ENCODE assay signal across 31 cellular contexts in the genomic region with DNA sequence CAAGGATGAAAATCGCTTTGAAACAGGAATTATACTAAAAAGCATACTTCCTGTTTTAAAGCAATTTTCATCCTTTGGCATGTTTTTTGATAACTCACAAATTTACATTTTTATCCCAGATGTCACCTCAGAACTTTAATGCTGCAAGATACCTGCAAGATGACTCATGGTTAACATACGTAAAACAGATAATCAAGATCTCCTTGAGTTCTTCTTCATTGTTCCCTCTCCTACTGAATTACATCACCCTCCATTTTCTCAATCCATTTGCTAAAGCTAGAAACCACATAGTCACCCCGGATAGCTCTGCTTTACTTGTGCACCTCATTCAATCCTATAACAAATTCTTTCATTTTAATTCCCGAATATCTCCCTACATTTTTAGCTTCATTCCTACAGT.
A peak's percentile ranks its signal among the peaks of the same experiment; 100 is the strongest.
DNase-seq lines count a peak whose midpoint lies in the region; ATAC-seq, FAIRE-seq and TF ChIP-seq lines count a peak whose summit lies in the region.
"Had no signal": no experiment of that assay in that cellular context is flagged by ENCODE, and none has a peak within 500 bp of the region (broad histone marks: within the 10 kb centered on the region; RNA-seq: fewer than 3 reads in every experiment).

No MANE protein-coding gene starts in this region.

- ATAC-seq in HG03108 (IDR thresholded peaks at IDR 0.05; ENCODE audit: unreplicated experiment): no peak
- ATAC-seq: activated CD4-positive, CD25-positive, alpha-beta regulatory T cell treated with anti-CD3 and anti-CD28 coated beads, Interleukin-2, amount 50 U/mL, for 24 hours; activated CD8-positive, alpha-beta memory T cell treated with anti-CD3 and anti-CD28 coated beads, Interleukin-2, amount 10 ng/mL, durations not matched to agents 7 days and 5 days; body of pancreas; gastrocnemius medialis; lower lobe of right lung; natural killer cell treated with Interleukin-12 subunit alpha and Interleukin-12 subunit beta and Interleukin-15 and Interleukin-18, amount 100 ng/mL, for 72 hours; psoas muscle; sciatic nerve had no signal

- peaks cover 7% of the 10 kb centered on the region for H3K36me3 Mint-ChIP-seq in endothelial cell (ENCODE audit: low read depth, unreplicated experiment)
- H3K36me3 Mint-ChIP-seq: activated CD8-positive, alpha-beta memory T cell treated with anti-CD3 and anti-CD28 coated beads, Interleukin-2, amount 10 ng/mL, durations not matched to agents 7 days and 5 days; CD4-positive, CD25-positive, alpha-beta regulatory T cell had no signal

- peak; percentile 32 for FAIRE-seq in D721Med (lab: Jason Lieb, UNC)
- FAIRE-seq: endometrium, GM18507, GM19239 had no signal

- H3K36me3 ChIP-seq in HUES6 (ENCODE audit: control insufficient read depth, insufficient read depth, low read length) (no peaks in the 10 kb centered on the region), iPS-20b (ENCODE audit: insufficient read depth, low read depth, low read length) (no peaks in the 10 kb centered on the region)
- H3K36me3 ChIP-seq: gastrocnemius medialis, lower lobe of right lung, MG63, tibial nerve had no signal

- TF ChIP-seq CTCF in D721Med (IDR thresholded peaks at IDR 0.05; ENCODE audit: insufficient read depth, missing control alignments) (no peak), RWPE1 (conservative IDR thresholded peaks at IDR 0.05; ENCODE audit: low read depth) (no peak), endothelial cell (IDR thresholded peaks at IDR 0.05; ENCODE audit: unreplicated experiment) (no peak)

- H3K27me3 ChIP-seq in HUES6 (ENCODE audit: control insufficient read depth, insufficient read depth, low read length) (no peaks in the 10 kb centered on the region), iPS-20b (ENCODE audit: insufficient read depth, low read length) (no peaks in the 10 kb centered on the region)
- H3K27me3 ChIP-seq: body of pancreas, gastrocnemius medialis, MG63, tibial nerve had no signal

- DNase-seq in D721Med (ENCODE audit: insufficient read length, low spot score) (no peak), RWPE1 (ENCODE audit: low spot score) (peak; percentile 29), endothelial cell (ENCODE audit: low spot score) (no peak)
- DNase-seq in activated effector memory CD4-positive, alpha-beta T cell treated with anti-CD3 and anti-CD28 coated beads, Interleukin-2, amount 50 U/mL, for 16 hours: no peak
- DNase-seq: activated CD4-positive, alpha-beta T cell treated with anti-CD3 and anti-CD28 coated beads, Interleukin-2, amount 50 U/mL, for 4 hours; activated CD8-positive, alpha-beta memory T cell treated with anti-CD3 and anti-CD28 coated beads, Interleukin-2, amount 10 ng/mL, durations not matched to agents 7 days and 5 days; activated T-cell treated with anti-CD3 and anti-CD28 coated beads, Interleukin-2, amount 50 U/mL, for 48 hours; AML-193; body of pancreas; CD4-positive, CD25-positive, alpha-beta regulatory T cell; gastrocnemius medialis; GOT3; KBM-7; lower lobe of right lung; MG63; NCI-H1417 treated with DMSO at 0.1 percent for 48 hours; NCI-H2029 treated with DMSO at 0.1 percent for 48 hours; NCI-H2227 treated with DMSO at 0.1 percent for 48 hours; NCI-H526 treated with DMSO at 0.1 percent for 48 hours; psoas muscle; stimulated activated CD4-positive, alpha-beta T cell treated with anti-CD3 and anti-CD28 coated beads, Interleukin-4, amount 100 ng/mL, for 24 hours had no signal

- no peak overlapping the region for H3K27ac Mint-ChIP-seq in endothelial cell (ENCODE audit: unreplicated experiment)
- H3K27ac Mint-ChIP-seq: activated CD8-positive, alpha-beta memory T cell treated with anti-CD3 and anti-CD28 coated beads, Interleukin-2, amount 10 ng/mL, durations not matched to agents 7 days and 5 days; CD4-positive, CD25-positive, alpha-beta regulatory T cell; natural killer cell treated with Interleukin-12 subunit alpha and Interleukin-12 subunit beta and Interleukin-15 and Interleukin-18, amount 100 ng/mL, for 72 hours had no signal

- H3K9me3 ChIP-seq in HUES6 (ENCODE audit: control insufficient read depth, insufficient read depth, low read depth, low read length) (peaks cover 16% of the 10 kb centered on the region), iPS-20b (ENCODE audit: insufficient read depth, low read depth, low read length) (peaks cover 9% of the 10 kb centered on the region)
- H3K9me3 ChIP-seq: gastrocnemius medialis, psoas muscle had no signal

- no peak overlapping the region for H3K4me3 ChIP-seq in HUES6 (ENCODE audit: low read depth, low read length)
- no peak overlapping the region for H3K4me3 ChIP-seq in iPS-20b (ENCODE audit: low read length)
- H3K4me3 ChIP-seq: body of pancreas, gastrocnemius medialis, lower lobe of right lung, MG63, psoas muscle, tibial nerve had no signal

- H3K9me3 Mint-ChIP-seq in endothelial cell (ENCODE audit: unreplicated experiment): no peaks in the 10 kb centered on the region

- H3K27ac ChIP-seq in HUES6 (ENCODE audit: low read depth, low read length) (0 out of 2 replicates have a peak overlapping the region, but pooled peaks have one; percentile 3), RWPE1 (no peak overlapping the region), iPS-20b (ENCODE audit: low read length) (peak overlapping the region; percentile 8)
- H3K27ac ChIP-seq: body of pancreas, gastrocnemius medialis, lower lobe of right lung, psoas muscle, tibial nerve had no signal

- no peaks in the 10 kb centered on the region for H3K27me3 Mint-ChIP-seq in endothelial cell (ENCODE audit: unreplicated experiment)
- H3K27me3 Mint-ChIP-seq: activated CD8-positive, alpha-beta memory T cell treated with anti-CD3 and anti-CD28 coated beads, Interleukin-2, amount 10 ng/mL, durations not matched to agents 7 days and 5 days; CD4-positive, CD25-positive, alpha-beta regulatory T cell; natural killer cell treated with Interleukin-12 subunit alpha and Interleukin-12 subunit beta and Interleukin-15 and Interleukin-18, amount 100 ng/mL, for 72 hours had no signal

- H3K4me1 ChIP-seq in HUES6 (ENCODE audit: control insufficient read depth, insufficient read depth, low read length) (peaks cover 5% of the 10 kb centered on the region; the same call in 1 of the 2 replicates), iPS-20b (ENCODE audit: insufficient read depth, low read length) (no peaks in the 10 kb centered on the region)
- H3K4me1 ChIP-seq: body of pancreas, gastrocnemius medialis, lower lobe of right lung, psoas muscle, tibial nerve had no signal

- CTCF ChIA-PET in RWPE1 (lab: Yijun Ruan, JAX): no interaction called here

- H3K4me3 Mint-ChIP-seq in endothelial cell (ENCODE audit: unreplicated experiment): no peak overlapping the region
- H3K4me3 Mint-ChIP-seq: activated CD8-positive, alpha-beta memory T cell treated with anti-CD3 and anti-CD28 coated beads, Interleukin-2, amount 10 ng/mL, durations not matched to agents 7 days and 5 days; CD4-positive, CD25-positive, alpha-beta regulatory T cell; natural killer cell treated with Interleukin-12 subunit alpha and Interleukin-12 subunit beta and Interleukin-15 and Interleukin-18, amount 100 ng/mL, for 72 hours had no signal

- POLR2A ChIA-PET in RWPE1 (lab: Yijun Ruan, JAX; ENCODE audit: low non-redundant PET): no interaction called here

- no peak overlapping the region for H3K9ac ChIP-seq in HUES6 (ENCODE audit: low read length)
- H3K9ac ChIP-seq in iPS-20b (ENCODE audit: low read depth, low read length): no peak overlapping the region

- no peaks in the 10 kb centered on the region for H3K4me1 Mint-ChIP-seq in endothelial cell (ENCODE audit: unreplicated experiment)
- H3K4me1 Mint-ChIP-seq: activated CD8-positive, alpha-beta memory T cell treated with anti-CD3 and anti-CD28 coated beads, Interleukin-2, amount 10 ng/mL, durations not matched to agents 7 days and 5 days; CD4-positive, CD25-positive, alpha-beta regulatory T cell had no signal
